In the genomic region with DNA sequence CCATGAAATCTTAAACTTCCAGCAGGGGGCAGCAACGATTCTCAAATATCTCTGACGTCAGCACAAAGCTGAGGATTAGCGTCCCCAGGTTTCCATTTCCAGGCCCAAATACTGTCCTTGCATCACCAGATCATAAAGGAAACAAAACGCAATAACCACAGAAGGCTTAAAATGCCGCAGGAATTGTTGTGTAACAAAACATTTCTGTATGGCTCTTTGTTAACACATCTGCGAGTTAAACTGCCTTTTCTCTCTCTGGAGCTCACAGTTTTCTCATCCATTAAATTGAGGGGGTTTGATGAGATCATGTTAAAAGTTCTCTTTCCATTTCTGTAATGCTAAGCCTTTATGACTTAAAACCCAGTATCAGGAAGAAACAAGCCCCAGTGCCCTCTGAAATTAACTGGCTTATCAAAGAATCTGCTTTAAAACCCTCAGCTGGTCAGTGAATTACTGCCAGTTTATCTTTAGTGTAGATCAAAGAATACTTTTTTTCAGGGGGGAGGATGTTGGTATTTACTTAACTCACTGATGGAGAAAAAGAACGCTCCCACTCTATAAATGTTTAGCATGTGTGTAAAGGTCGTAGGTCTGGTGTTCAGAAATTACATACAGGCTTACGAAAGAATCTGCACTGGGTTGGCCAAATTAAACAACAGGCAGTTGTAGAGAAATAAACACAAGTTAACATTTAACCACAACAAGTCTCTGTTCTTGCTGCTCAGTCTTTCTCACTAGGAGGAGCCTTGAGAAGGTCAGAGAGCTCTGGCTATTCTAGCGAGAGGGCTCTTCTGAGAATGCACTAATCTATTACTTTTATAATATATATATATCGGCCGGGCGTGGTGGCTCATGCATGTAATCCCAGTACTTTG, we compare ENCODE assay signal across 1 cellular context.
TF ChIP-seq lines count a peak whose summit lies in the region.

No MANE protein-coding gene starts in this region.

TF ChIP-seq in A549, 52 proteins besides CTCF, POLR2A, EP300 and RAD21 (continued from another document):
- TF ChIP-seq, protein P1, sequence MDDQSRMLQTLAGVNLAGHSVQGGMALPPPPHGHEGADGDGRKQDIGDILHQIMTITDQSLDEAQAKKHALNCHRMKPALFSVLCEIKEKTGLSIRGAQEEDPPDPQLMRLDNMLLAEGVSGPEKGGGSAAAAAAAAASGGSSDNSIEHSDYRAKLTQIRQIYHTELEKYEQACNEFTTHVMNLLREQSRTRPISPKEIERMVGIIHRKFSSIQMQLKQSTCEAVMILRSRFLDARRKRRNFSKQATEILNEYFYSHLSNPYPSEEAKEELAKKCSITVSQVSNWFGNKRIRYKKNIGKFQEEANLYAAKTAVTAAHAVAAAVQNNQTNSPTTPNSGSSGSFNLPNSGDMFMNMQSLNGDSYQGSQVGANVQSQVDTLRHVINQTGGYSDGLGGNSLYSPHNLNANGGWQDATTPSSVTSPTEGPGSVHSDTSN (IDR thresholded peaks at IDR 0.05) = peak; percentile 74; the same call in 1 of the 2 replicates
- TF ChIP-seq FOXS1 (CRISPR knock-in tag; IDR thresholded peaks at IDR 0.05) = peak; percentile 87; the same call in 1 of the 2 replicates
